22 cellular contexts compared by ENCODE assay signal in genomic region chr3:13105181-13105580, GRCh38.
"Had no signal": no experiment of that assay in that cellular context is flagged by ENCODE, and none has a peak within 500 bp of the region (broad histone marks: within the 10 kb centered on the region; RNA-seq: fewer than 3 reads in every experiment).

No MANE protein-coding gene starts in this region.

- H3K27me3 ChIP-seq: foreskin keratinocyte, hepatocyte had no signal

- H3K4me1 ChIP-seq: foreskin keratinocyte, prostate gland, tibial artery had no signal

- H3K4me3 ChIP-seq: hepatocyte, mucosa of descending colon, prostate gland, tibial artery had no signal

- H3K27ac ChIP-seq: foreskin keratinocyte, hepatocyte, prostate gland, tibial artery had no signal

- DNase-seq: activated CD4-positive, alpha-beta T cell treated with anti-CD3 and anti-CD28 coated beads for 1 hour; activated CD4-positive, alpha-beta T cell treated with anti-CD3 and anti-CD28 coated beads, Interleukin-2, amount 50 U/mL, for 1 hour; activated CD8-positive, alpha-beta T cell treated with anti-CD3 and anti-CD28 coated beads, Interleukin-2, amount 10 ng/mL, durations not matched to agents 7 days and 5 days; activated T-cell treated with anti-CD3 and anti-CD28 coated beads, Interleukin-2, amount 50 U/mL, for 24 hours; caudate nucleus; effector memory CD4-positive, alpha-beta T cell; foreskin keratinocyte; immature natural killer cell; kidney glomerular epithelial cell; mesenchymal stem cell; occipital lobe; stimulated activated CD4-positive, alpha-beta T cell treated with anti-CD3 and anti-CD28 coated beads, Interleukin-1b, Interleukin-23, amount 100 ng/mL, for 48 hours; stimulated activated naive CD8-positive, alpha-beta T cell treated with anti-CD3 and anti-CD28 coated beads, Interleukin-15, amount 100 ng/mL, for 72 hours; T-cell; tibial artery had no signal

- ATAC-seq: activated CD8-positive, alpha-beta T cell treated with anti-CD3 and anti-CD28 coated beads, Interleukin-2, amount 10 ng/mL, durations not matched to agents 7 days and 5 days; activated naive CD4-positive, alpha-beta T cell treated with anti-CD3 and anti-CD28 coated beads, Interleukin-2, amount 50 U/mL, for 72 hours; activated T-helper 17 cell treated with anti-CD3 and anti-CD28 coated beads, Interleukin-2, amount 50 U/mL, for 72 hours; foreskin keratinocyte; mucosa of descending colon; right cardiac atrium; stimulated activated naive CD8-positive, alpha-beta T cell treated with anti-CD3 and anti-CD28 coated beads, Interleukin-15, amount 100 ng/mL, for 72 hours; T-cell had no signal

- FAIRE-seq: colon had no signal

- H3K36me3 ChIP-seq: prostate gland, tibial artery had no signal

- H3K9me3 ChIP-seq: mucosa of descending colon, prostate gland, tibial artery had no signal
